Comparison of ENCODE assay signal across 9 cellular contexts in the genomic region with DNA sequence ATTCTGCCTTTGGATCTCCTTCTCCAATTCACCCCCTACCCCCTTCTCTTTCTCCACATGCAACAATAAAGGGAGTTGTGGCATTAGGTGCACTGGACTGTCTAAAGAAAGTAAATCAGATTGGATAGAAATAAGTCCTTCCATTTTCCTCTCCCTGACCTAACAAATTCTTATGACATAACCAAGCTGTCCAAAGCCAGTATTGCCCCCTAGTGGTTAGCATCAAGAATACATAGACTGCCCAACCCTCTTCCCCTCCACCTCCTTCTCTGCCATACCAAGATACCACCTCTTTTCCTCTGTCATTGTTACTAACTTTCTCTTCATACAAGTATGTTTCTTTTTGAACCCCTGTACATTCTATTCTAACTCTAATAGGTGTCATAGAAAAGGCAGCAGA. TPM values are rescaled to one million over a fixed set of nuclear protein-coding genes. Genes with fewer than 3 reads are reported as not detected.
A peak's percentile ranks its signal among the peaks of the same experiment; 100 is the strongest.
DNase-seq lines count a peak whose midpoint lies in the region; ATAC-seq, FAIRE-seq and TF ChIP-seq lines count a peak whose summit lies in the region.
"Had no signal": no experiment of that assay in that cellular context is flagged by ENCODE, and none has a peak within 500 bp of the region (broad histone marks: within the 10 kb centered on the region; RNA-seq: fewer than 3 reads in every experiment).

No MANE protein-coding gene starts in this region.

- dilution Hi-C loops in IMR-90 (cut with HindIII; ENCODE audit: low sequenced_read_pairs, unreplicated experiment), result no loop called here

- no peak overlapping the region for H2AFZ ChIP-seq in IMR-90 (replicated peaks; ENCODE audit: low read length, poor library complexity)
- no peak overlapping the region for H2AFZ ChIP-seq in osteoblast (ENCODE audit: low read length)

- H3K4me2 ChIP-seq in IMR-90 (ENCODE audit: low read depth, low read length) (no peak overlapping the region), osteoblast (ENCODE audit: insufficient read depth, low read length) (no peak overlapping the region)

- no peak for TF ChIP-seq RAD21 in IMR-90 (IDR thresholded peaks at IDR 0.05; ENCODE audit: low read length)

- H3K9ac ChIP-seq in IMR-90 (ENCODE audit: low read depth, low read length), result no peak overlapping the region

- no peak overlapping the region for H2BK5ac ChIP-seq in IMR-90 (ENCODE audit: low read depth, low read length, poor library complexity, severe bottlenecking)

- H2AK5ac ChIP-seq in IMR-90 (ENCODE audit: low read depth, low read length), result no peak overlapping the region

- no peak overlapping the region for H4K91ac ChIP-seq in IMR-90 (ENCODE audit: insufficient read depth, low read depth, low read length)

- TF ChIP-seq CTCF in IMR-90 (conservative IDR thresholded peaks at IDR 0.05; ENCODE audit: low read depth, low read length) (0 out of 2 replicates have a peak, but pooled peaks have one; percentile 11), bronchial epithelial cell (IDR thresholded peaks at IDR 0.05; ENCODE audit: insufficient read depth, low read length, severe bottlenecking) (peak; percentile 56), osteoblast (IDR thresholded peaks at IDR 0.05; ENCODE audit: extremely low read depth, low read depth, low read length) (peak; percentile 56)

- no peak overlapping the region for H3K4me3 Mint-ChIP-seq in activated T-cell treated with anti-CD3 and anti-CD28 coated beads, Interleukin-2, amount 50 U/mL, for 4 hours

- in situ Hi-C loops in IMR-90 (cut with MboI; ENCODE audit: low sequenced_read_pairs), result no loop called here

- H4K20me1 ChIP-seq in IMR-90 (ENCODE audit: insufficient read depth, low read length) (no peaks in the 10 kb centered on the region), osteoblast (ENCODE audit: insufficient read depth, low read length) (no peaks in the 10 kb centered on the region)

- H4K8ac ChIP-seq in IMR-90 (ENCODE audit: low read depth in 2 of 2, low read length in 2 of 2), result no peak overlapping the region

- H3K79me2 ChIP-seq in osteoblast (ENCODE audit: insufficient read depth, low read length), result no peaks in the 10 kb centered on the region

- H3K27me3 Mint-ChIP-seq in activated T-cell treated with anti-CD3 and anti-CD28 coated beads, Interleukin-2, amount 50 U/mL, for 4 hours (ENCODE audit: low read depth), result no peaks in the 10 kb centered on the region

- no peak overlapping the region for H2BK20ac ChIP-seq in IMR-90 (ENCODE audit: low read depth, low read length)

- H3K4ac ChIP-seq in IMR-90 (ENCODE audit: low read depth, low read length), result no peak overlapping the region

- no peak overlapping the region for H4K5ac ChIP-seq in IMR-90 (ENCODE audit: low read depth, low read length)

- no peak overlapping the region for H3K18ac ChIP-seq in IMR-90 (ENCODE audit: low read depth, low read length)

- POLR2A ChIA-PET in IMR-90 (lab: Charles Lee; ENCODE audit: unreplicated experiment), result interaction anchor here (0.5 kb wide), 1 partner anchor 19 kb away, joined by 6 read pairs; no protein-coding TSS in a partner anchor

- H3K36me3 Mint-ChIP-seq in activated T-cell treated with anti-CD3 and anti-CD28 coated beads, Interleukin-2, amount 50 U/mL, for 4 hours (ENCODE audit: insufficient read depth), result peaks cover 6% of the 10 kb centered on the region

- ATAC-seq in IMR-90 (ENCODE audit: low read depth), result no peak
- ATAC-seq in GM18519 (IDR thresholded peaks at IDR 0.05; ENCODE audit: low FRiP score, unreplicated experiment), result no peak
- no peak for ATAC-seq in activated T-cell treated with anti-CD3 and anti-CD28 coated beads, Interleukin-2, amount 50 U/mL, for 4 hours

- H3K27me3 ChIP-seq in IMR-90 (ENCODE audit: control insufficient read depth, insufficient read depth, low read length) (peaks cover 19% of the 10 kb centered on the region), bronchial epithelial cell (ENCODE audit: control insufficient read depth, insufficient read depth, low read length) (no peaks in the 10 kb centered on the region), osteoblast (ENCODE audit: insufficient read depth, low read length) (no peaks in the 10 kb centered on the region)
- H3K27me3 ChIP-seq in effector memory CD4-positive, alpha-beta T cell (replicated peaks; ENCODE audit: control insufficient read depth, insufficient read depth, low read length, poor library complexity, severe bottlenecking), result no peaks in the 10 kb centered on the region

- CTCF ChIA-PET in IMR-90 (lab: Yijun Ruan, JAX), result no interaction called here

- intact Hi-C loops in IMR-90 (cut with micrococcal nuclease), result no loop called here

- peaks cover 4% of the 10 kb centered on the region for H3K9me3 Mint-ChIP-seq in activated T-cell treated with anti-CD3 and anti-CD28 coated beads, Interleukin-2, amount 50 U/mL, for 4 hours

- no peak overlapping the region for H3K14ac ChIP-seq in IMR-90 (replicated peaks; ENCODE audit: low read depth, low read length)

- TF ChIP-seq POLR2A in IMR-90 (IDR thresholded peaks at IDR 0.05; ENCODE audit: low read depth, low read length), result no peak

- FAIRE-seq in bronchial epithelial cell (lab: Jason Lieb, UNC), result no peak

- no peak overlapping the region for H3K23ac ChIP-seq in IMR-90 (ENCODE audit: low read depth, low read length)

- DNase-seq in NCI-H2029 treated with DMSO at 0.1 percent for 48 hours (lab: John Stamatoyannopoulos, UW) (peak; percentile 25), NCI-H2029 (lab: John Stamatoyannopoulos, UW) (no peak), IMR-90 (no peak), bronchial epithelial cell (ENCODE audit: low read depth) (peak; percentile 41), osteoblast (ENCODE audit: insufficient read length, low spot score, missing footprints) (no peak)
- DNase-seq in effector memory CD4-positive, alpha-beta T cell, result no peak
- no peak for DNase-seq in activated T-cell treated with anti-CD3 and anti-CD28 coated beads, Interleukin-2, amount 50 U/mL, for 4 hours
- DNase-seq: NCI-H1105 treated with DMSO at 0.1 percent for 48 hours had no signal

- H3K9me1 ChIP-seq in IMR-90 (ENCODE audit: insufficient read depth, low read length), result no peaks in the 10 kb centered on the region

- H2BK120ac ChIP-seq in IMR-90 (ENCODE audit: low read depth, low read length), result no peak overlapping the region

- no peak overlapping the region for H3K4me3 ChIP-seq in IMR-90 (ENCODE audit: insufficient read depth, low read depth, low read length)
- H3K4me3 ChIP-seq in bronchial epithelial cell (ENCODE audit: low read depth, low read length), result no peak overlapping the region
- H3K4me3 ChIP-seq in osteoblast (ENCODE audit: insufficient read depth, low read length), result no peak overlapping the region
- H3K4me3 ChIP-seq in effector memory CD4-positive, alpha-beta T cell (ENCODE audit: insufficient read depth, low read depth, low read length, poor library complexity, severe bottlenecking), result no peak overlapping the region

- no TSS peak for BruUV-seq in IMR-90 (replicated peaks; lab: Mats Ljungman, UMichigan)

- peaks cover 12% of the 10 kb centered on the region for H3K9me3 ChIP-seq in IMR-90 (ENCODE audit: control insufficient read depth, insufficient read depth, low read length)
- no peaks in the 10 kb centered on the region for H3K9me3 ChIP-seq in osteoblast (ENCODE audit: low read depth, low read length)
- H3K9me3 ChIP-seq in effector memory CD4-positive, alpha-beta T cell (ENCODE audit: control insufficient read depth, low read length), result no peaks in the 10 kb centered on the region

- no peak overlapping the region for H2AK9ac ChIP-seq in IMR-90 (replicated peaks; ENCODE audit: low read depth, low read length, poor library complexity)

- H3K36me3 ChIP-seq in IMR-90 (ENCODE audit: control insufficient read depth, insufficient read depth, low read length) (no peaks in the 10 kb centered on the region), bronchial epithelial cell (ENCODE audit: control insufficient read depth, insufficient read depth, low read length) (no peaks in the 10 kb centered on the region), osteoblast (ENCODE audit: insufficient read depth, low read length) (no peaks in the 10 kb centered on the region)
- H3K36me3 ChIP-seq in effector memory CD4-positive, alpha-beta T cell (ENCODE audit: control insufficient read depth, insufficient read depth, low read length), result no peaks in the 10 kb centered on the region

- no peak overlapping the region for H3K27ac ChIP-seq in IMR-90 (ENCODE audit: insufficient read depth, low read length)
- no peak overlapping the region for H3K27ac ChIP-seq in osteoblast (ENCODE audit: low read depth, low read length)
- no peak overlapping the region for H3K27ac ChIP-seq in effector memory CD4-positive, alpha-beta T cell (ENCODE audit: insufficient read depth, low read length, poor library complexity, severe bottlenecking)

- H3K4me1 Mint-ChIP-seq in activated T-cell treated with anti-CD3 and anti-CD28 coated beads, Interleukin-2, amount 50 U/mL, for 4 hours (ENCODE audit: low read depth), result peaks cover 22% of the 10 kb centered on the region

- no peaks in the 10 kb centered on the region for H3K79me1 ChIP-seq in IMR-90 (ENCODE audit: low read depth in 1 of 2, low read length in 2 of 2)

- no peak overlapping the region for H2BK15ac ChIP-seq in IMR-90 (ENCODE audit: low read depth, low read length)

- no peak overlapping the region for H3K56ac ChIP-seq in IMR-90 (ENCODE audit: extremely low read depth, insufficient read depth, low read length)

- H3K4me1 ChIP-seq in IMR-90 (ENCODE audit: control insufficient read depth, insufficient read depth, low read length), result no peaks in the 10 kb centered on the region
- no peaks in the 10 kb centered on the region for H3K4me1 ChIP-seq in osteoblast (ENCODE audit: insufficient read depth, low read length)
- no peaks in the 10 kb centered on the region for H3K4me1 ChIP-seq in effector memory CD4-positive, alpha-beta T cell (ENCODE audit: control insufficient read depth, insufficient read depth, low read length, poor library complexity, severe bottlenecking)

TF ChIP-seq in IMR-90, 13 proteins besides CTCF, POLR2A, EP300 and RAD21 (continues in another document):
- TF ChIP-seq, protein P1, sequence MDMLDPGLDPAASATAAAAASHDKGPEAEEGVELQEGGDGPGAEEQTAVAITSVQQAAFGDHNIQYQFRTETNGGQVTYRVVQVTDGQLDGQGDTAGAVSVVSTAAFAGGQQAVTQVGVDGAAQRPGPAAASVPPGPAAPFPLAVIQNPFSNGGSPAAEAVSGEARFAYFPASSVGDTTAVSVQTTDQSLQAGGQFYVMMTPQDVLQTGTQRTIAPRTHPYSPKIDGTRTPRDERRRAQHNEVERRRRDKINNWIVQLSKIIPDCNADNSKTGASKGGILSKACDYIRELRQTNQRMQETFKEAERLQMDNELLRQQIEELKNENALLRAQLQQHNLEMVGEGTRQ (IDR thresholded peaks at IDR 0.05; ENCODE audit: low read depth, low read length), result no peak
- TF ChIP-seq RCOR1 (IDR thresholded peaks at IDR 0.05; ENCODE audit: insufficient replicate concordance, low read length) (no peak), FOS (IDR thresholded peaks at IDR 0.05; ENCODE audit: low read depth, low read length) (no peak)

RNA-seq across cellular contexts. Expression of a gene that starts 45.7 kb away (rescaled TPM):
- total RNA-seq in IMR-90 (2012; rRNA removed), result under 0.01 and 0.18 TPM in 2 replicates
- 0.10 and 0.27 TPM in 2 replicates for polyA plus RNA-seq in IMR-90 (2012; rRNA removed)
- polyA plus RNA-seq in IMR-90 (2012; cell fraction: cytosol; rRNA removed), result 0.05 and 0.09 TPM in 2 replicates
- polyA plus RNA-seq in IMR-90 (2012; cell fraction: nucleus; rRNA removed; ENCODE audit: low replicate concordance), result 0.31 and 0.37 TPM in 2 replicates
- 1.8 and 2.0 TPM in 2 replicates for total RNA-seq in bronchial epithelial cell
- total RNA-seq in osteoblast, result 1.1 and 1.8 TPM in 2 replicates
- 10 to 100 TPM; 11.7 to 16.2 (median 14.5) TPM for total RNA-seq in activated T-cell treated with anti-CD3 and anti-CD28 coated beads, Interleukin-2, amount 50 U/mL, for 4 hours

Comparison
In these comparisons a context has a peak if more than half of its experiments do, and no peak if none do; other contexts are left out.
1. DNase-seq: peak in NCI-H2029 treated with DMSO at 0.1 percent for 48 hours (single experiment) and bronchial epithelial cell (single experiment); none in NCI-H2029 (single experiment), IMR-90 (single experiment), osteoblast (single experiment), effector memory CD4-positive, alpha-beta T cell (0 of 3) and activated T-cell treated with anti-CD3 and anti-CD28 coated beads, Interleukin-2, amount 50 U/mL, for 4 hours (single experiment).
2. Peak in every context shown above with its lines, with median percentiles within 50 percentile points of each other: CTCF ChIP-seq.